Comparison of ENCODE assay signal across 33 cellular contexts in the genomic region with DNA sequence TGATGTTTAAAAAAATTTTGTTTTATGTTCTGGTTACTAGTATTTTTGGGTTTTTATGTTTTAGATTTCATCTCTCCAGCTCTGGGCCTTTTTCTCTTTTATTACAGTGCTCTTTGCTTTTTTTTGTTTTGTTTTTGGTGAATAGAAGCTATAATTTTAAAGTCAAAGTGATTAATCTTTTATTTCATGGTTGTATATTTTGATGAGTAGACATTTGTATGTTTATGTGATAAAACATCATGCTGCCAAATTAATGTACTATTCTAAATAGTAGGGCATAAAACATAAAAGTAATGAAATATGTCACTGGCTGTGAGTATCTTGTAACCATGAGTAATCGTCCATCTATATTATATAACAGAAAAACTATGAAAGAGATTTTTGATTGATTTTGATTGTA.
"Had no signal": no experiment of that assay in that cellular context is flagged by ENCODE, and none has a peak within 500 bp of the region (broad histone marks: within the 10 kb centered on the region; RNA-seq: fewer than 3 reads in every experiment).

No MANE protein-coding gene starts in this region.

- H3K36me3 ChIP-seq: adrenal gland, esophagus squamous epithelium, gastroesophageal sphincter, WERI-Rb-1 had no signal

- H3K27me3 ChIP-seq: adrenal gland, body of pancreas, esophagus squamous epithelium, gastroesophageal sphincter had no signal

- FAIRE-seq: colon, endothelial cell of umbilical vein had no signal

- DNase-seq: activated B cell treated with CpG ODN at 0.5 μM for 24 hours; activated CD4-positive, alpha-beta T cell treated with anti-CD3 and anti-CD28 coated beads for 48 hours; activated CD4-positive, alpha-beta T cell treated with anti-CD3 and anti-CD28 coated beads, Interleukin-2, amount 50 U/mL, for 1 hour; activated CD4-positive, alpha-beta T cell treated with anti-CD3 and anti-CD28 coated beads, Interleukin-2, amount 50 U/mL, for 48 hours; activated CD8-positive, alpha-beta memory T cell treated with anti-CD3 and anti-CD28 coated beads, Interleukin-2, amount 10 ng/mL, durations not matched to agents 7 days and 5 days; activated CD8-positive, alpha-beta memory T cell treated with anti-CD3 and anti-CD28 coated beads, Interleukin-2, amount 50 U/mL, for 4 hours; activated CD8-positive, alpha-beta T cell treated with anti-CD3 and anti-CD28 coated beads for 36 hours; activated effector memory CD4-positive, alpha-beta T cell treated with anti-CD3 and anti-CD28 coated beads, Interleukin-2, amount 50 U/mL, for 16 hours; activated naive CD4-positive, alpha-beta T cell treated with anti-CD3 and anti-CD28 coated beads for 36 hours; activated naive CD8-positive, alpha-beta T cell treated with anti-CD3 and anti-CD28 coated beads for 36 hours; activated naive CD8-positive, alpha-beta T cell treated with anti-CD3 and anti-CD28 coated beads, Interleukin-2, amount 50 U/mL, for 24 hours; activated T-cell treated with anti-CD3 and anti-CD28 coated beads, Interleukin-2, amount 50 U/mL, for 1 hour; activated T-cell treated with anti-CD3 and anti-CD28 coated beads, Interleukin-2, amount 50 U/mL, for 48 hours; adrenal gland; amygdala; aorta; body of pancreas; caudate nucleus; cortex of kidney; dermis blood vessel endothelial cell; effector CD4-positive, alpha-beta T cell; effector memory CD8-positive, alpha-beta T cell; esophagus squamous epithelium; foreskin melanocyte; T-helper 1 cell; T-helper 17 cell; T1000; WERI-Rb-1 had no signal

- H3K9me3 ChIP-seq: adrenal gland, body of pancreas, esophagus squamous epithelium, gastroesophageal sphincter had no signal

- H3K27ac ChIP-seq: adrenal gland, body of pancreas, epithelial cell of prostate, gastroesophageal sphincter, WERI-Rb-1 had no signal

- H3K4me3 ChIP-seq: adrenal gland, body of pancreas, esophagus squamous epithelium, gastroesophageal sphincter had no signal

- H3K4me1 ChIP-seq: adrenal gland, body of pancreas had no signal

- ATAC-seq: activated CD4-positive, CD25-positive, alpha-beta regulatory T cell treated with anti-CD3 and anti-CD28 coated beads, Interleukin-2, amount 50 U/mL, for 24 hours; activated CD8-positive, alpha-beta memory T cell treated with anti-CD3 and anti-CD28 coated beads, Interleukin-2, amount 10 ng/mL, durations not matched to agents 7 days and 5 days; activated CD8-positive, alpha-beta T cell treated with anti-CD3 and anti-CD28 coated beads for 36 hours; activated naive CD8-positive, alpha-beta T cell treated with anti-CD3 and anti-CD28 coated beads, Interleukin-2, amount 50 U/mL, for 24 hours; body of pancreas; effector memory CD8-positive, alpha-beta T cell; gastroesophageal sphincter; T-helper 17 cell had no signal
